25 cellular contexts compared by ENCODE assay signal in genomic region chr16:4865231-4865860, GRCh38.
"Had no signal": no experiment of that assay in that cellular context is flagged by ENCODE, and none has a peak within 500 bp of the region (broad histone marks: within the 10 kb centered on the region; RNA-seq: fewer than 3 reads in every experiment).

No MANE protein-coding gene starts in this region.

- DNase-seq: colonic mucosa; dermis blood vessel endothelial cell; effector memory CD4-positive, alpha-beta T cell; erythroblast; esophagus squamous epithelium; foreskin melanocyte; hypothalamus; immature natural killer cell; islet precursor cell; left ventricle myocardium superior; lower lobe of right lung; natural killer cell; stimulated activated CD4-positive, alpha-beta T cell treated with anti-CD3 and anti-CD28 coated beads, Interleukin-12 subunit alpha, Interleukin-12 subunit beta, amount 100 ng/mL, for 4 hours; stimulated activated CD4-positive, alpha-beta T cell treated with anti-CD3 and anti-CD28 coated beads, Interleukin-1b, Interleukin-23, amount 100 ng/mL, for 48 hours; stimulated activated CD4-positive, alpha-beta T cell treated with anti-CD3 and anti-CD28 coated beads, Interleukin-4, amount 100 ng/mL, for 1 hour; stimulated activated CD8-positive, alpha-beta memory T cell treated with anti-CD3 and anti-CD28 coated beads, Interleukin-4, amount 100 ng/mL, for 48 hours; stimulated activated naive CD4-positive, alpha-beta T cell treated with Interleukin-2 at 50 U/mL for 16 hours; stomach; thyroid gland had no signal

- H3K4me1 ChIP-seq: colonic mucosa, parathyroid adenoma had no signal

- H3K27ac ChIP-seq: colonic mucosa, esophagus squamous epithelium, lower lobe of right lung, parathyroid adenoma, right lobe of liver, stomach, thyroid gland had no signal

- H3K27ac Mint-ChIP-seq: natural killer cell, progenitor cell of endocrine pancreas, type B pancreatic cell had no signal

- H3K9me3 Mint-ChIP-seq: immature natural killer cell, natural killer cell, neural crest cell, type B pancreatic cell had no signal

- H3K9me3 ChIP-seq: colonic mucosa, esophagus squamous epithelium, lower lobe of right lung, right lobe of liver, stomach, thyroid gland had no signal

- H3K4me1 Mint-ChIP-seq: neural crest cell had no signal

- H3K27me3 Mint-ChIP-seq: progenitor cell of endocrine pancreas, type B pancreatic cell had no signal

- ATAC-seq: left ventricle myocardium superior, lower lobe of right lung, natural killer cell, right lobe of liver had no signal

- H3K4me3 Mint-ChIP-seq: immature natural killer cell, natural killer cell, neural crest cell, type B pancreatic cell had no signal

- H3K4me3 ChIP-seq: colonic mucosa, esophagus squamous epithelium, lower lobe of right lung, right lobe of liver, smooth muscle cell, stomach, thyroid gland had no signal

- H3K27me3 ChIP-seq: colonic mucosa, esophagus squamous epithelium, right lobe of liver, stomach, thyroid gland had no signal
